Comparison of ENCODE assay signal across 10 cellular contexts in genomic region chr2:128595763-128596452, GRCh38.
"Had no signal": no experiment of that assay in that cellular context is flagged by ENCODE, and none has a peak within 500 bp of the region (broad histone marks: within the 10 kb centered on the region; RNA-seq: fewer than 3 reads in every experiment).

No MANE protein-coding gene starts in this region.

- DNase-seq: activated CD4-positive, alpha-beta T cell treated with anti-CD3 and anti-CD28 coated beads for 48 hours; activated naive CD4-positive, alpha-beta T cell treated with anti-CD3 and anti-CD28 coated beads for 36 hours; gastrocnemius medialis; heart right ventricle; mesenchymal stem cell; retina; T-cell had no signal

- H3K4me3 ChIP-seq: gastrocnemius medialis, heart right ventricle, smooth muscle cell, transverse colon had no signal

- H3K9me3 ChIP-seq: gastrocnemius medialis, heart right ventricle, transverse colon had no signal

- H3K9ac ChIP-seq: parathyroid adenoma had no signal

- H2AFZ ChIP-seq: parathyroid adenoma had no signal

- H3K4me2 ChIP-seq: smooth muscle cell had no signal

- H3K79me2 ChIP-seq: parathyroid adenoma had no signal

- H3K36me3 ChIP-seq: gastrocnemius medialis, heart right ventricle, transverse colon had no signal

- H3K27ac ChIP-seq: gastrocnemius medialis, heart right ventricle, parathyroid adenoma, transverse colon had no signal

- H3K27me3 ChIP-seq: gastrocnemius medialis, heart right ventricle, transverse colon had no signal

- H3K4me1 ChIP-seq: gastrocnemius medialis, transverse colon had no signal
